ENCODE assay signal across 29 cellular contexts in the genomic region with DNA sequence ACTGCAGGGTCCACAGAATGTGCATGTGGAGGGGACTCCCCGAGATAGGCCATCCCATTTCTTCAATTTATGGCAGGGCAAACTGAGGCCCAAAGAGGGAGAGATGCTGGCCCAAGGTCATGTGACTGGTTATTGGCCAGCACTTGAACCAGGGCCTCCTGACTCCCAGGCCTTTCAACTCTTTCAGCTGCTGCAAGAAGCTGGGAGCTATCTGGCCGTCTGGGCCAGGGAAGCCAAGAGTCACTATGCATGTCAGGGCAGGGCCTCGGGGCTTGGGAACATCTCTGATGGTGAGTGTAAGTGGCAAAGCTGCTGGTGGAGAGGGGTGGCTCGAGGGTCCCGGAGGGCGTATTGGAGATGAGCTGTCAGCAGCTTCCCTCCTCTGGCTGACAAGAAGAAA. TPM values are rescaled to one million over a fixed set of nuclear protein-coding genes. Genes with fewer than 3 reads are reported as not detected.
DNase-seq lines count a peak whose midpoint lies in the region; ATAC-seq, FAIRE-seq and TF ChIP-seq lines count a peak whose summit lies in the region.
"Had no signal": no experiment of that assay in that cellular context is flagged by ENCODE, and none has a peak within 500 bp of the region (broad histone marks: within the 10 kb centered on the region; RNA-seq: fewer than 3 reads in every experiment).

No MANE protein-coding gene starts in this region.

- TF ChIP-seq CTCF in natural killer cell (IDR thresholded peaks at IDR 0.05), result no peak
- no peak for TF ChIP-seq CTCF in RWPE2 (IDR thresholded peaks at IDR 0.05; ENCODE audit: poor library complexity, severe bottlenecking)
- no peak for TF ChIP-seq CTCF in thoracic aorta (IDR thresholded peaks at IDR 0.05)

- no peak for FAIRE-seq in urothelium cell line (lab: Jason Lieb, UNC)
- FAIRE-seq: colon, GM12892, islet of Langerhans, small intestine had no signal

- no peak for ATAC-seq in natural killer cell
- no peak for ATAC-seq in natural killer cell treated with Interleukin-12 subunit alpha and Interleukin-12 subunit beta and Interleukin-15 and Interleukin-18, amount 100 ng/mL, for 72 hours
- no peak for ATAC-seq in RWPE2 (ENCODE audit: low read depth)
- no peak for ATAC-seq in thoracic aorta (ENCODE audit: insufficient number of reproducible peaks, low FRiP score, low read depth)
- ATAC-seq in HG02571 (IDR thresholded peaks at IDR 0.05; ENCODE audit: unreplicated experiment), result no peak
- ATAC-seq: stimulated activated effector memory CD8-positive, alpha-beta T cell treated with anti-CD3 and anti-CD28 coated beads, Interleukin-12 subunit alpha, Interleukin-12 subunit beta, amount 100 ng/mL, for 72 hours had no signal

- H3K9me3 Mint-ChIP-seq in natural killer cell, result no peaks in the 10 kb centered on the region
- H3K9me3 Mint-ChIP-seq in natural killer cell treated with Interleukin-12 subunit alpha and Interleukin-12 subunit beta and Interleukin-15 and Interleukin-18, amount 100 ng/mL, for 72 hours, result no peaks in the 10 kb centered on the region
- H3K9me3 Mint-ChIP-seq: activated CD4-positive, alpha-beta memory T cell treated with anti-CD3 and anti-CD28 coated beads, Interleukin-2, amount 10 ng/mL, durations not matched to agents 7 days and 5 days; activated naive CD8-positive, alpha-beta T cell treated with anti-CD3 and anti-CD28 coated beads for 36 hours; activated T-helper 2 cell treated with anti-CD3 and anti-CD28 coated beads, Interferon-gamma antibody, Interleukin-2, Interleukin-4, amounts not matched to agents 10 μg/mL and 5 μg/mL and 100 μg/mL, durations not matched to agents 14 hours and 24 hours and 36 hours; stimulated activated effector memory CD8-positive, alpha-beta T cell treated with anti-CD3 and anti-CD28 coated beads, Interleukin-12 subunit alpha, Interleukin-12 subunit beta, amount 100 ng/mL, for 72 hours had no signal

- no peaks in the 10 kb centered on the region for H3K9me3 ChIP-seq in RWPE2 (ENCODE audit: severe bottlenecking)
- H3K9me3 ChIP-seq in thoracic aorta, result no peaks in the 10 kb centered on the region
- H3K9me3 ChIP-seq: MG63 had no signal

- H3K4me1 ChIP-seq in RWPE2 (ENCODE audit: insufficient read depth, poor library complexity, severe bottlenecking) (peaks cover 61% of the 10 kb centered on the region), thoracic aorta (ENCODE audit: control insufficient read depth in 1 of 2, low read depth in 2 of 2) (peaks cover 35 to 49% of the 10 kb centered on the region in 2 donors)

- H3K27me3 ChIP-seq in RWPE2 (ENCODE audit: insufficient read depth, poor library complexity, severe bottlenecking) (no peaks in the 10 kb centered on the region), thoracic aorta (replicated peaks; ENCODE audit: insufficient read depth) (no peaks in the 10 kb centered on the region)
- H3K27me3 ChIP-seq: MG63 had no signal

- intact Hi-C loops in natural killer cell (cut with micrococcal nuclease), result no loop called here

- H3K27ac Mint-ChIP-seq in natural killer cell, result peak overlapping the region; percentile 91 to 97
- H3K27ac Mint-ChIP-seq in natural killer cell treated with Interleukin-12 subunit alpha and Interleukin-12 subunit beta and Interleukin-15 and Interleukin-18, amount 100 ng/mL, for 72 hours, result peak overlapping the region in 1 of 2 donors; percentile 87
- H3K27ac Mint-ChIP-seq: activated CD4-positive, alpha-beta memory T cell treated with anti-CD3 and anti-CD28 coated beads, Interleukin-2, amount 10 ng/mL, durations not matched to agents 7 days and 5 days; activated naive CD8-positive, alpha-beta T cell treated with anti-CD3 and anti-CD28 coated beads for 36 hours; activated T-helper 2 cell treated with anti-CD3 and anti-CD28 coated beads, Interferon-gamma antibody, Interleukin-2, Interleukin-4, amounts not matched to agents 10 μg/mL and 5 μg/mL and 100 μg/mL, durations not matched to agents 14 hours and 24 hours and 36 hours had no signal

- peak overlapping the region; percentile 99 for H3K27ac ChIP-seq in RWPE2 (ENCODE audit: poor library complexity, severe bottlenecking)
- peak overlapping the region; percentile 95 to 97 for H3K27ac ChIP-seq in thoracic aorta
- H3K27ac ChIP-seq: C4-2B had no signal

- DNase-seq in natural killer cell (no peak), RWPE2 (ENCODE audit: low spot score) (no peak), islet precursor cell (peak; percentile 79), thoracic aorta (ENCODE audit: low spot score) (no peak), SW480 (ENCODE audit: low spot score) (no peak), urothelium cell line (ENCODE audit: low spot score) (no peak)
- DNase-seq in natural killer cell treated with Interleukin-12 subunit alpha and Interleukin-12 subunit beta and Interleukin-15 and Interleukin-18, amount 100 ng/mL, for 72 hours (ENCODE audit: low spot score), result no peak
- DNase-seq: activated CD4-positive, alpha-beta memory T cell treated with anti-CD3 and anti-CD28 coated beads, Interleukin-2, amount 10 ng/mL, durations not matched to agents 7 days and 5 days; activated naive CD8-positive, alpha-beta T cell treated with anti-CD3 and anti-CD28 coated beads for 36 hours; effector CD8-positive, alpha-beta T cell; HCEC 1CT; KBM-7; MG63; NCI-H1417; NCI-H2081 treated with DMSO at 0.1 percent for 48 hours; NCI-H345; NCI-H82; occipital lobe; SHP77; small intestine; SW 1271 had no signal

- H3K36me3 Mint-ChIP-seq in natural killer cell, result no peaks in the 10 kb centered on the region
- H3K36me3 Mint-ChIP-seq in natural killer cell treated with Interleukin-12 subunit alpha and Interleukin-12 subunit beta and Interleukin-15 and Interleukin-18, amount 100 ng/mL, for 72 hours, result peaks cover 5% of the 10 kb centered on the region
- H3K36me3 Mint-ChIP-seq: activated naive CD8-positive, alpha-beta T cell treated with anti-CD3 and anti-CD28 coated beads for 36 hours had no signal

- no peaks in the 10 kb centered on the region for H3K36me3 ChIP-seq in RWPE2 (ENCODE audit: low read depth)
- H3K36me3 ChIP-seq in thoracic aorta, result no peaks in the 10 kb centered on the region
- H3K36me3 ChIP-seq: MG63 had no signal

- H3K4me3 ChIP-seq in RWPE2 (ENCODE audit: severe bottlenecking) (no peak overlapping the region), thoracic aorta (no peak overlapping the region)
- H3K4me3 ChIP-seq: lung, MG63 had no signal

- H3K4me3 Mint-ChIP-seq in natural killer cell, result no peak overlapping the region
- H3K4me3 Mint-ChIP-seq in natural killer cell treated with Interleukin-12 subunit alpha and Interleukin-12 subunit beta and Interleukin-15 and Interleukin-18, amount 100 ng/mL, for 72 hours, result no peak overlapping the region
- H3K4me3 Mint-ChIP-seq: activated CD4-positive, alpha-beta memory T cell treated with anti-CD3 and anti-CD28 coated beads, Interleukin-2, amount 10 ng/mL, durations not matched to agents 7 days and 5 days; activated naive CD8-positive, alpha-beta T cell treated with anti-CD3 and anti-CD28 coated beads for 36 hours; stimulated activated effector memory CD8-positive, alpha-beta T cell treated with anti-CD3 and anti-CD28 coated beads, Interleukin-12 subunit alpha, Interleukin-12 subunit beta, amount 100 ng/mL, for 72 hours had no signal

- peaks cover 0 to 5% of the 10 kb centered on the region in 2 donors for H3K27me3 Mint-ChIP-seq in natural killer cell (ENCODE audit: low read depth in 2 of 2)
- peaks cover 8 to 15% of the 10 kb centered on the region in 2 donors for H3K27me3 Mint-ChIP-seq in natural killer cell treated with Interleukin-12 subunit alpha and Interleukin-12 subunit beta and Interleukin-15 and Interleukin-18, amount 100 ng/mL, for 72 hours
- H3K27me3 Mint-ChIP-seq: activated naive CD8-positive, alpha-beta T cell treated with anti-CD3 and anti-CD28 coated beads for 36 hours had no signal

- H3K4me1 Mint-ChIP-seq in natural killer cell, result peaks cover 66 to 76% of the 10 kb centered on the region in 2 donors
- H3K4me1 Mint-ChIP-seq in natural killer cell treated with Interleukin-12 subunit alpha and Interleukin-12 subunit beta and Interleukin-15 and Interleukin-18, amount 100 ng/mL, for 72 hours (ENCODE audit: low read depth in 2 of 2), result peaks cover 63 to 64% of the 10 kb centered on the region in 2 donors

RNA-seq across cellular contexts. Expression of gene LTBP2, which starts 9.5 kb away (rescaled TPM):
- 1 to 10 TPM; 2.1 to 3.7 (median 3.0) TPM for total RNA-seq in natural killer cell
- under 1 TPM; 0.55 to 0.73 TPM for total RNA-seq in natural killer cell treated with Interleukin-12 subunit alpha and Interleukin-12 subunit beta and Interleukin-15 and Interleukin-18, amount 100 ng/mL, for 72 hours
- total RNA-seq in thoracic aorta, result 100 to 1,000 TPM; 674 to 973 TPM

Comparison
In these comparisons a context has a peak if more than half of its experiments do, and no peak if none do; other contexts are left out.
1. RNA of gene LTBP2, which starts 9.5 kb away (total RNA-seq): 674 to 973 TPM in thoracic aorta; 2.1 to 3.7 TPM in natural killer cell and 0.55 to 0.73 TPM in natural killer cell treated with Interleukin-12 subunit alpha and Interleukin-12 subunit beta and Interleukin-15 and Interleukin-18, amount 100 ng/mL, for 72 hours; every median in the first group is over 100 times any median in the second.